ENCODE assay signal across 8 cellular contexts in genomic region chr19:17336872-17337674, GRCh38. TPM values are rescaled to one million over a fixed set of nuclear protein-coding genes. Genes with fewer than 3 reads are reported as not detected.
DNase-seq lines count a peak whose midpoint lies in the region; ATAC-seq lines count a peak whose summit lies in the region.

GTPBP3 (plus strand) TSS chr19:17337553; CDS start chr19:17337612, 59 bp downstream.

- H3K4me1 Mint-ChIP-seq in effector memory CD8-positive, alpha-beta T cell (ENCODE audit: low read depth in 2 of 2): peaks cover 28 to 37% of the 10 kb centered on the region in 2 donors
- H3K4me1 Mint-ChIP-seq in memory B cell: peaks cover 16% of the 10 kb centered on the region

- H3K4me3 Mint-ChIP-seq in effector memory CD8-positive, alpha-beta T cell: peak within 1 kb of the TSS; percentile 90 to 97
- peak within 1 kb of the TSS; percentile 96 for H3K4me3 Mint-ChIP-seq in memory B cell

- DNase-seq in COLO668 (lab: John Stamatoyannopoulos, UW; ENCODE audit: unreplicated experiment) (peak; percentile 98), HT1080 (ENCODE audit: low read depth) (peak; percentile 97), NOMO-1 treated with DMSO at 0.1 percent for 48 hours (lab: John Stamatoyannopoulos, UW; ENCODE audit: unreplicated experiment) (peak; percentile 99), memory B cell (ENCODE audit: low spot score in 2 of 2) (peak; percentile 81 to 93)
- peak; percentile 93 to 94 for DNase-seq in activated CD8-positive, alpha-beta memory T cell treated with anti-CD3 and anti-CD28 coated beads for 4 hours (ENCODE audit: low read depth in 2 of 2)
- DNase-seq in effector memory CD8-positive, alpha-beta T cell: peak; percentile 92 to 96 (median 94)
- DNase-seq in stimulated activated CD8-positive, alpha-beta memory T cell treated with anti-CD3 and anti-CD28 coated beads, Interleukin-12 subunit alpha, Interleukin-12 subunit beta, amount 100 ng/mL, for 24 hours (ENCODE audit: extremely low read depth): peak; percentile 97

- H3K27me3 Mint-ChIP-seq in effector memory CD8-positive, alpha-beta T cell: no peaks in the 10 kb centered on the region
- H3K27me3 Mint-ChIP-seq in memory B cell: peaks cover 6% of the 10 kb centered on the region

- H3K9me3 Mint-ChIP-seq in effector memory CD8-positive, alpha-beta T cell: no peaks in the 10 kb centered on the region
- no peaks in the 10 kb centered on the region for H3K9me3 Mint-ChIP-seq in memory B cell

- ATAC-seq in GM21360 (IDR thresholded peaks at IDR 0.05; ENCODE audit: unreplicated experiment) (peak; percentile 73), memory B cell (ENCODE audit: low read depth) (peak; percentile 85)
- peak; percentile 86 for ATAC-seq in effector memory CD8-positive, alpha-beta T cell (replicated peaks)

- peaks cover 3% of the 10 kb centered on the region for H3K36me3 Mint-ChIP-seq in effector memory CD8-positive, alpha-beta T cell (ENCODE audit: insufficient read depth)
- peaks cover 4% of the 10 kb centered on the region for H3K36me3 Mint-ChIP-seq in memory B cell

- peak within 1 kb of the TSS; percentile 84 to 93 for H3K27ac Mint-ChIP-seq in effector memory CD8-positive, alpha-beta T cell
- peak within 1 kb of the TSS; percentile 81 for H3K27ac Mint-ChIP-seq in memory B cell

RNA-seq across cellular contexts. Expression of gene GTPBP3, which starts in this region (rescaled TPM):
- total RNA-seq in HT1080 (2014; rRNA removed; shearing (Covaris generic)): 38.2 and 43.3 TPM in 2 replicates
- 20.2 and 28.9 TPM in 2 replicates for polyA plus RNA-seq in HT1080 (2015; cell fraction: cytosol; rRNA removed)
- polyA plus RNA-seq in HT1080 (2015; cell fraction: nucleus; rRNA removed): 63.3 and 65.0 TPM in 2 replicates

Comparison
In these comparisons a context has a peak if more than half of its experiments do, and no peak if none do; other contexts are left out.
1. Peak in every context shown above with its lines: DNase-seq and ATAC-seq.